1 cellular context compared by ENCODE assay signal in the genomic region with DNA sequence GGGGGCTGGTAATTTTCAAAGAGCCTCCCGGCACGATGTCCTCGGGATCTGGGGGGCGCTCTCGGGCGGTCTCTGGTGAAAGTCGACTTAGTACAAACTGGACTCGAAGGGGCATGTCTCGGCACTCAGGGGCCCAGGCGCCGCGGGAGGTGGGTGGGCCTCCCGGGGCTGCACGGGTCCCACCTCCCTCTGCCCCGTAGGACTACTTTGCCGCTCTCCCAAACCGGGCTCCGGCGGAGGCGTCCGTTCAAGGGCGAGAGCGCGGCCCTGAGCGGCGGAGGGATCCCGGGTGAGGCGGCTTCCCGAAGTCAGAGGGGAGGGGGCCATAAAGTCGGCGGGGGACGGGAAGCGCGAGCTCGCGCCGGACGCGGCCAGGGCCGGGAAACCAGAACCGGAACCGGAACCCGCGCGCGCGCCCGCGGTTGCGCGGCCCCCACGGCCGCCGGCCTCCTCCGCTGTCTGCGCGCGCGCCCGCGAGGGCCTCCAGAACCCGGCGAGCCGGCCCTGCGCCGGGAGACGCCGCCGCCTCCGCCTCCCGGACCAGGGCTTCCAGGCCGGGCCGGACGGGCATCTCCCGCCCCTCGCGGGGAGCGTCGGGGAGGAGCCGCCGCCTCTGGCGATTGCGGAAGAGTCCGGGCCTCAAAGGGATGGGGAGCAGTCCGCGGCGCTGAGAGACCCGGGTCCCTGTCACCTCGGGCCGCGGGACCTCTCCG.
TF ChIP-seq lines count a peak whose summit lies in the region.

A gene with protein sequence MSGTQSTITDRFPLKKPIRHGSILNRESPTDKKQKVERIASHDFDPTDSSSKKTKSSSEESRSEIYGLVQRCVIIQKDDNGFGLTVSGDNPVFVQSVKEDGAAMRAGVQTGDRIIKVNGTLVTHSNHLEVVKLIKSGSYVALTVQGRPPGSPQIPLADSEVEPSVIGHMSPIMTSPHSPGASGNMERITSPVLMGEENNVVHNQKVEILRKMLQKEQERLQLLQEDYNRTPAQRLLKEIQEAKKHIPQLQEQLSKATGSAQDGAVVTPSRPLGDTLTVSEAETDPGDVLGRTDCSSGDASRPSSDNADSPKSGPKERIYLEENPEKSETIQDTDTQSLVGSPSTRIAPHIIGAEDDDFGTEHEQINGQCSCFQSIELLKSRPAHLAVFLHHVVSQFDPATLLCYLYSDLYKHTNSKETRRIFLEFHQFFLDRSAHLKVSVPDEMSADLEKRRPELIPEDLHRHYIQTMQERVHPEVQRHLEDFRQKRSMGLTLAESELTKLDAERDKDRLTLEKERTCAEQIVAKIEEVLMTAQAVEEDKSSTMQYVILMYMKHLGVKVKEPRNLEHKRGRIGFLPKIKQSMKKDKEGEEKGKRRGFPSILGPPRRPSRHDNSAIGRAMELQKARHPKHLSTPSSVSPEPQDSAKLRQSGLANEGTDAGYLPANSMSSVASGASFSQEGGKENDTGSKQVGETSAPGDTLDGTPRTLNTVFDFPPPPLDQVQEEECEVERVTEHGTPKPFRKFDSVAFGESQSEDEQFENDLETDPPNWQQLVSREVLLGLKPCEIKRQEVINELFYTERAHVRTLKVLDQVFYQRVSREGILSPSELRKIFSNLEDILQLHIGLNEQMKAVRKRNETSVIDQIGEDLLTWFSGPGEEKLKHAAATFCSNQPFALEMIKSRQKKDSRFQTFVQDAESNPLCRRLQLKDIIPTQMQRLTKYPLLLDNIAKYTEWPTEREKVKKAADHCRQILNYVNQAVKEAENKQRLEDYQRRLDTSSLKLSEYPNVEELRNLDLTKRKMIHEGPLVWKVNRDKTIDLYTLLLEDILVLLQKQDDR (N-terminal part only) (plus strand): TSS at position 486 of the 713 bp plus-strand sequence. CDS start 831 bp downstream, outside the sequence.

TF ChIP-seq in WTC11, 78 proteins besides CTCF, POLR2A, EP300 and RAD21 (continued from another document and continues in another):
- TF ChIP-seq ZNF425 (CRISPR knock-in tag; conservative IDR thresholded peaks at IDR 0.05) (no peak), MLX (CRISPR knock-in tag; IDR thresholded peaks at IDR 0.05) (no peak), TP53 (CRISPR knock-in tag; IDR thresholded peaks at IDR 0.05) (peak; percentile 45; the same call in 1 of the 2 replicates), GTF2I (CRISPR knock-in tag; conservative IDR thresholded peaks at IDR 0.05) (0 out of 2 replicates have a peak, but pooled peaks have one; percentile 22), KAT7 (CRISPR knock-in tag; IDR thresholded peaks at IDR 0.05; ENCODE audit: borderline replicate concordance) (peak; percentile 25; the same call in 1 of the 2 replicates), HMGXB4 (CRISPR knock-in tag; IDR thresholded peaks at IDR 0.05) (peak; percentile 97), ZBTB21 (CRISPR knock-in tag; IDR thresholded peaks at IDR 0.05; ENCODE audit: borderline replicate concordance) (no peak), CBFB (CRISPR knock-in tag; IDR thresholded peaks at IDR 0.05; ENCODE audit: low read depth) (peak; percentile 69; the same call in 1 of the 2 replicates), ZNF121 (CRISPR knock-in tag; IDR thresholded peaks at IDR 0.05) (no peak), OVOL2 (CRISPR knock-in tag; IDR thresholded peaks at IDR 0.05; ENCODE audit: borderline replicate concordance) (no peak), TEAD1 (CRISPR knock-in tag; IDR thresholded peaks at IDR 0.05) (peak; percentile 82), ZBTB43 (CRISPR knock-in tag; IDR thresholded peaks at IDR 0.05) (peak; percentile 54; the same call in 1 of the 2 replicates), ATF3 (CRISPR knock-in tag; conservative IDR thresholded peaks at IDR 0.05) (no peak), ESRRA (CRISPR knock-in tag; IDR thresholded peaks at IDR 0.05; ENCODE audit: borderline replicate concordance) (no peak), NR3C1 (CRISPR knock-in tag; conservative IDR thresholded peaks at IDR 0.05; ENCODE audit: low read depth) (no peak)
- TF ChIP-seq, protein P1, sequence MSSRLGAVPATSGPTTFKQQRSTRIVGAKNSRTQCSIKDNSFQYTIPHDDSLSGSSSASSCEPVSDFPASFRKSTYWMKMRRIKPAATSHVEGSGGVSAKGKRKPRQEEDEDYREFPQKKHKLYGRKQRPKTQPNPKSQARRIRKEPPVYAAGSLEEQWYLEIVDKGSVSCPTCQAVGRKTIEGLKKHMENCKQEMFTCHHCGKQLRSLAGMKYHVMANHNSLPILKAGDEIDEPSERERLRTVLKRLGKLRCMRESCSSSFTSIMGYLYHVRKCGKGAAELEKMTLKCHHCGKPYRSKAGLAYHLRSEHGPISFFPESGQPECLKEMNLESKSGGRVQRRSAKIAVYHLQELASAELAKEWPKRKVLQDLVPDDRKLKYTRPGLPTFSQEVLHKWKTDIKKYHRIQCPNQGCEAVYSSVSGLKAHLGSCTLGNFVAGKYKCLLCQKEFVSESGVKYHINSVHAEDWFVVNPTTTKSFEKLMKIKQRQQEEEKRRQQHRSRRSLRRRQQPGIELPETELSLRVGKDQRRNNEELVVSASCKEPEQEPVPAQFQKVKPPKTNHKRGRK (CRISPR knock-in tag; IDR thresholded peaks at IDR 0.05; ENCODE audit: borderline replicate concordance): no peak
- TF ChIP-seq, protein P2, sequence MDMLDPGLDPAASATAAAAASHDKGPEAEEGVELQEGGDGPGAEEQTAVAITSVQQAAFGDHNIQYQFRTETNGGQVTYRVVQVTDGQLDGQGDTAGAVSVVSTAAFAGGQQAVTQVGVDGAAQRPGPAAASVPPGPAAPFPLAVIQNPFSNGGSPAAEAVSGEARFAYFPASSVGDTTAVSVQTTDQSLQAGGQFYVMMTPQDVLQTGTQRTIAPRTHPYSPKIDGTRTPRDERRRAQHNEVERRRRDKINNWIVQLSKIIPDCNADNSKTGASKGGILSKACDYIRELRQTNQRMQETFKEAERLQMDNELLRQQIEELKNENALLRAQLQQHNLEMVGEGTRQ (CRISPR knock-in tag; IDR thresholded peaks at IDR 0.05): peak; percentile 7; the same call in 1 of the 2 replicates
- TF ChIP-seq, protein P3, sequence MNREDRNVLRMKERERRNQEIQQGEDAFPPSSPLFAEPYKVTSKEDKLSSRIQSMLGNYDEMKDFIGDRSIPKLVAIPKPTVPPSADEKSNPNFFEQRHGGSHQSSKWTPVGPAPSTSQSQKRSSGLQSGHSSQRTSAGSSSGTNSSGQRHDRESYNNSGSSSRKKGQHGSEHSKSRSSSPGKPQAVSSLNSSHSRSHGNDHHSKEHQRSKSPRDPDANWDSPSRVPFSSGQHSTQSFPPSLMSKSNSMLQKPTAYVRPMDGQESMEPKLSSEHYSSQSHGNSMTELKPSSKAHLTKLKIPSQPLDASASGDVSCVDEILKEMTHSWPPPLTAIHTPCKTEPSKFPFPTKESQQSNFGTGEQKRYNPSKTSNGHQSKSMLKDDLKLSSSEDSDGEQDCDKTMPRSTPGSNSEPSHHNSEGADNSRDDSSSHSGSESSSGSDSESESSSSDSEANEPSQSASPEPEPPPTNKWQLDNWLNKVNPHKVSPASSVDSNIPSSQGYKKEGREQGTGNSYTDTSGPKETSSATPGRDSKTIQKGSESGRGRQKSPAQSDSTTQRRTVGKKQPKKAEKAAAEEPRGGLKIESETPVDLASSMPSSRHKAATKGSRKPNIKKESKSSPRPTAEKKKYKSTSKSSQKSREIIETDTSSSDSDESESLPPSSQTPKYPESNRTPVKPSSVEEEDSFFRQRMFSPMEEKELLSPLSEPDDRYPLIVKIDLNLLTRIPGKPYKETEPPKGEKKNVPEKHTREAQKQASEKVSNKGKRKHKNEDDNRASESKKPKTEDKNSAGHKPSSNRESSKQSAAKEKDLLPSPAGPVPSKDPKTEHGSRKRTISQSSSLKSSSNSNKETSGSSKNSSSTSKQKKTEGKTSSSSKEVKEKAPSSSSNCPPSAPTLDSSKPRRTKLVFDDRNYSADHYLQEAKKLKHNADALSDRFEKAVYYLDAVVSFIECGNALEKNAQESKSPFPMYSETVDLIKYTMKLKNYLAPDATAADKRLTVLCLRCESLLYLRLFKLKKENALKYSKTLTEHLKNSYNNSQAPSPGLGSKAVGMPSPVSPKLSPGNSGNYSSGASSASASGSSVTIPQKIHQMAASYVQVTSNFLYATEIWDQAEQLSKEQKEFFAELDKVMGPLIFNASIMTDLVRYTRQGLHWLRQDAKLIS (CRISPR knock-in tag; IDR thresholded peaks at IDR 0.05; ENCODE audit: borderline replicate concordance): 0 out of 2 replicates have a peak, but pooled peaks have one; percentile 66
- TF ChIP-seq, protein P4, sequence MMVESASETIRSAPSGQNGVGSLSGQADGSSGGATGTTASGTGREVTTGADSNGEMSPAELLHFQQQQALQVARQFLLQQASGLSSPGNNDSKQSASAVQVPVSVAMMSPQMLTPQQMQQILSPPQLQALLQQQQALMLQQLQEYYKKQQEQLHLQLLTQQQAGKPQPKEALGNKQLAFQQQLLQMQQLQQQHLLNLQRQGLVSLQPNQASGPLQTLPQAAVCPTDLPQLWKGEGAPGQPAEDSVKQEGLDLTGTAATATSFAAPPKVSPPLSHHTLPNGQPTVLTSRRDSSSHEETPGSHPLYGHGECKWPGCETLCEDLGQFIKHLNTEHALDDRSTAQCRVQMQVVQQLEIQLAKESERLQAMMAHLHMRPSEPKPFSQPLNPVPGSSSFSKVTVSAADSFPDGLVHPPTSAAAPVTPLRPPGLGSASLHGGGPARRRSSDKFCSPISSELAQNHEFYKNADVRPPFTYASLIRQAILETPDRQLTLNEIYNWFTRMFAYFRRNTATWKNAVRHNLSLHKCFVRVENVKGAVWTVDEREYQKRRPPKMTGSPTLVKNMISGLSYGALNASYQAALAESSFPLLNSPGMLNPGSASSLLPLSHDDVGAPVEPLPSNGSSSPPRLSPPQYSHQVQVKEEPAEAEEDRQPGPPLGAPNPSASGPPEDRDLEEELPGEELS (CRISPR knock-in tag; IDR thresholded peaks at IDR 0.05): peak; percentile 56
- TF ChIP-seq, protein P5, sequence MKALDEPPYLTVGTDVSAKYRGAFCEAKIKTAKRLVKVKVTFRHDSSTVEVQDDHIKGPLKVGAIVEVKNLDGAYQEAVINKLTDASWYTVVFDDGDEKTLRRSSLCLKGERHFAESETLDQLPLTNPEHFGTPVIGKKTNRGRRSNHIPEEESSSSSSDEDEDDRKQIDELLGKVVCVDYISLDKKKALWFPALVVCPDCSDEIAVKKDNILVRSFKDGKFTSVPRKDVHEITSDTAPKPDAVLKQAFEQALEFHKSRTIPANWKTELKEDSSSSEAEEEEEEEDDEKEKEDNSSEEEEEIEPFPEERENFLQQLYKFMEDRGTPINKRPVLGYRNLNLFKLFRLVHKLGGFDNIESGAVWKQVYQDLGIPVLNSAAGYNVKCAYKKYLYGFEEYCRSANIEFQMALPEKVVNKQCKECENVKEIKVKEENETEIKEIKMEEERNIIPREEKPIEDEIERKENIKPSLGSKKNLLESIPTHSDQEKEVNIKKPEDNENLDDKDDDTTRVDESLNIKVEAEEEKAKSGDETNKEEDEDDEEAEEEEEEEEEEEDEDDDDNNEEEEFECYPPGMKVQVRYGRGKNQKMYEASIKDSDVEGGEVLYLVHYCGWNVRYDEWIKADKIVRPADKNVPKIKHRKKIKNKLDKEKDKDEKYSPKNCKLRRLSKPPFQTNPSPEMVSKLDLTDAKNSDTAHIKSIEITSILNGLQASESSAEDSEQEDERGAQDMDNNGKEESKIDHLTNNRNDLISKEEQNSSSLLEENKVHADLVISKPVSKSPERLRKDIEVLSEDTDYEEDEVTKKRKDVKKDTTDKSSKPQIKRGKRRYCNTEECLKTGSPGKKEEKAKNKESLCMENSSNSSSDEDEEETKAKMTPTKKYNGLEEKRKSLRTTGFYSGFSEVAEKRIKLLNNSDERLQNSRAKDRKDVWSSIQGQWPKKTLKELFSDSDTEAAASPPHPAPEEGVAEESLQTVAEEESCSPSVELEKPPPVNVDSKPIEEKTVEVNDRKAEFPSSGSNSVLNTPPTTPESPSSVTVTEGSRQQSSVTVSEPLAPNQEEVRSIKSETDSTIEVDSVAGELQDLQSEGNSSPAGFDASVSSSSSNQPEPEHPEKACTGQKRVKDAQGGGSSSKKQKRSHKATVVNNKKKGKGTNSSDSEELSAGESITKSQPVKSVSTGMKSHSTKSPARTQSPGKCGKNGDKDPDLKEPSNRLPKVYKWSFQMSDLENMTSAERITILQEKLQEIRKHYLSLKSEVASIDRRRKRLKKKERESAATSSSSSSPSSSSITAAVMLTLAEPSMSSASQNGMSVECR (CRISPR knock-in tag; IDR thresholded peaks at IDR 0.05; ENCODE audit: borderline replicate concordance): peak; percentile 60; the same call in 1 of the 2 replicates
